Comparison of ENCODE assay signal across 8 cellular contexts in genomic region chr1:1309525-1310385, GRCh38. TPM values are rescaled to one million over a fixed set of nuclear protein-coding genes. Genes with fewer than 3 reads are reported as not detected.
DNase-seq lines count a peak whose midpoint lies in the region; ATAC-seq, FAIRE-seq and TF ChIP-seq lines count a peak whose summit lies in the region.

No MANE protein-coding gene starts in this region.

- no peaks in the 10 kb centered on the region for H3K9me1 ChIP-seq in endothelial cell of umbilical vein (replicated peaks; ENCODE audit: control insufficient read depth, extremely low read depth, insufficient read depth, low read length)

- intact Hi-C loops in PC-9 (cut with micrococcal nuclease; ENCODE audit: unreplicated experiment), result loop anchor here (1.0 to 10.0 kb wide), 3 partner anchors 35 to 305 kb away; partner anchors contain the start of gene HES4
- intact Hi-C loops in endothelial cell of umbilical vein (cut with micrococcal nuclease), result loop anchor here (1.0 to 5.0 kb wide), 4 partner anchors 15 to 187 kb away; partner anchors contain the start of genes CPTP, DVL1, INTS11 and UBE2J2
- intact Hi-C loops in pancreas (cut with DNase I), result no loop called here

- H3K4me2 ChIP-seq in PC-9, result peak overlapping the region; percentile 89
- H3K4me2 ChIP-seq in endothelial cell of umbilical vein (ENCODE audit: insufficient read depth, low read length), result peak overlapping the region; percentile 45

- H4K20me1 ChIP-seq in PC-9 (ENCODE audit: insufficient read depth) (peaks cover 31% of the 10 kb centered on the region), endothelial cell of umbilical vein (replicated peaks; ENCODE audit: control insufficient read depth, extremely low read depth, insufficient read depth, low read length) (no peaks in the 10 kb centered on the region)

- H3K4me1 ChIP-seq in ES-I3 (ENCODE audit: insufficient read depth, low read length), result peaks cover 16% of the 10 kb centered on the region; the same call in 1 of the 2 replicates
- H3K4me1 ChIP-seq in PC-9 (replicated peaks; ENCODE audit: insufficient read depth), result peaks cover 33% of the 10 kb centered on the region
- H3K4me1 ChIP-seq in endothelial cell of umbilical vein (ENCODE audit: control insufficient read depth, extremely low read depth, insufficient read depth, low read length), result peaks cover 15% of the 10 kb centered on the region
- peaks cover 7 to 25% (median 22%) of the 10 kb centered on the region in 3 donors for H3K4me1 ChIP-seq in pancreas

- no peaks in the 10 kb centered on the region for H3K27me3 ChIP-seq in PC-9 (ENCODE audit: insufficient read depth, low read depth)
- no peaks in the 10 kb centered on the region for H3K27me3 ChIP-seq in endothelial cell of umbilical vein (ENCODE audit: control insufficient read depth in 2 of 2, insufficient read depth in 2 of 2, low read length in 2 of 2)
- H3K27me3 ChIP-seq in pancreas, result no peaks in the 10 kb centered on the region

- H3K9ac ChIP-seq in ES-I3 (ENCODE audit: low read depth, low read length), result peak overlapping the region; percentile 86
- H3K9ac ChIP-seq in endothelial cell of umbilical vein (replicated peaks; ENCODE audit: extremely low read depth, insufficient read depth, low read length), result no peak overlapping the region

- 0 out of 2 replicates have a peak overlapping the region, but pooled peaks have one; percentile 89 for H2AFZ ChIP-seq in PC-9
- no peak overlapping the region for H2AFZ ChIP-seq in endothelial cell of umbilical vein (ENCODE audit: low read depth, low read length)

- H3K79me2 ChIP-seq in PC-9 (ENCODE audit: low read depth), result peaks cover 24% of the 10 kb centered on the region; the same call in 1 of the 2 replicates
- H3K79me2 ChIP-seq in endothelial cell of umbilical vein (ENCODE audit: control insufficient read depth, insufficient read depth, low read length), result no peaks in the 10 kb centered on the region

- ATAC-seq in pancreas, result no peak
- no peak for ATAC-seq in GM18867 (IDR thresholded peaks at IDR 0.05; ENCODE audit: unreplicated experiment)
- no peak for ATAC-seq in GM18517 (IDR thresholded peaks at IDR 0.05; ENCODE audit: unreplicated experiment)

- TF ChIP-seq CTCF in PC-9 (conservative IDR thresholded peaks at IDR 0.05), result no peak
- TF ChIP-seq CTCF in endothelial cell of umbilical vein (IDR thresholded peaks at IDR 0.05; ENCODE audit: extremely low read depth in 1 of 2, insufficient read depth in 1 of 2, low read depth in 1 of 2, low read length in 2 of 2), result no peak
- no peak for TF ChIP-seq CTCF in pancreas (IDR thresholded peaks at IDR 0.05)

- H3K9me3 ChIP-seq in ES-I3 (ENCODE audit: control insufficient read depth, insufficient read depth, low read length), result no peaks in the 10 kb centered on the region; the same call in 1 of the 2 replicates
- H3K9me3 ChIP-seq in PC-9 (ENCODE audit: insufficient read depth, low read depth), result no peaks in the 10 kb centered on the region
- no peaks in the 10 kb centered on the region for H3K9me3 ChIP-seq in endothelial cell of umbilical vein (replicated peaks; ENCODE audit: control insufficient read depth, insufficient read depth, low read length)
- H3K9me3 ChIP-seq in pancreas, result no peaks in the 10 kb centered on the region

- BruUV-seq in PC-9 (replicated peaks; lab: Mats Ljungman, UMichigan), result TSS peak; percentile 40
- no TSS peak for BruUV-seq in endothelial cell of umbilical vein (replicated peaks; lab: Mats Ljungman, UMichigan)

- no peak for TF ChIP-seq POLR2A in endothelial cell of umbilical vein (IDR thresholded peaks at IDR 0.05; ENCODE audit: low read depth, low read length)

- H3K36me3 ChIP-seq in ES-I3 (ENCODE audit: insufficient read depth, low read length) (peaks cover 10% of the 10 kb centered on the region; the same call in 1 of the 2 replicates), PC-9 (ENCODE audit: low read depth) (no peaks in the 10 kb centered on the region), endothelial cell of umbilical vein (ENCODE audit: control insufficient read depth in 2 of 2, extremely low read depth in 1 of 2, insufficient read depth in 2 of 2, low read length in 2 of 2) (peaks cover 0 to 38% of the 10 kb centered on the region in 2 experiments), pancreas (peaks cover 0 to 29% (median 21%) of the 10 kb centered on the region in 3 donors)

- dilution Hi-C loops in endothelial cell of umbilical vein (cut with MboI; ENCODE audit: extremely low pct_ligation_motif_present, low sequenced_read_pairs), result no loop called here

- H3K27ac ChIP-seq in PC-9 (no peak overlapping the region), endothelial cell of umbilical vein (ENCODE audit: insufficient read depth, low read depth, low read length) (no peak overlapping the region), pancreas (peak overlapping the region in 2 of 4 donors; percentile 90 to 97)

- POLR2A ChIA-PET in PC-9 (lab: Charles Lee; ENCODE audit: unreplicated experiment) (interaction anchor here (0.5 to 0.8 kb wide), 2 partner anchors 19 to 121 kb away, joined by 3 to 16 read pairs; no protein-coding TSS in a partner anchor), endothelial cell of umbilical vein (lab: Charles Lee) (no interaction called here)

- DNase-seq in PC-9 (no peak), endothelial cell of umbilical vein (ENCODE audit: low read depth, low spot score) (no peak), pancreas (peak in 1 of 6 donors; percentile 40), cortex of kidney (lab: John Stamatoyannopoulos, UW) (no peak), ACHN (no peak)

- H3K9me2 ChIP-seq in PC-9 (ENCODE audit: insufficient read depth), result no peaks in the 10 kb centered on the region

- 34 to 49% methylated on average over 35 of the region's 35 CpGs for WGBS in pancreas, 2 donors

- CTCF ChIA-PET in PC-9 (lab: Charles Lee), result interaction anchor here (0.6 kb wide), 1 partner anchor 72 kb away, joined by 3 read pairs; no protein-coding TSS in a partner anchor
- CTCF ChIA-PET in endothelial cell of umbilical vein (lab: Charles Lee), result interaction anchor here (0.8 to 1.5 kb wide), 3 partner anchors 63 to 196 kb away, joined by 3 to 9 read pairs (median 3); no protein-coding TSS in a partner anchor

- H3K4me3 ChIP-seq in PC-9, result peak overlapping the region; percentile 81
- peak overlapping the region; percentile 56 to 94 (median 64) for H3K4me3 ChIP-seq in endothelial cell of umbilical vein (replicated peaks in 1 of 3; ENCODE audit: insufficient read depth in 1 of 3, low read depth in 1 of 3, low read length in 3 of 3)
- peak overlapping the region; percentile 56 to 92 (median 84) for H3K4me3 ChIP-seq in pancreas

- H3F3A ChIP-seq in PC-9 (ENCODE audit: insufficient read depth, low read depth), result peaks cover 28% of the 10 kb centered on the region; the same call in 1 of the 2 replicates

- FAIRE-seq in endothelial cell of umbilical vein (lab: Jason Lieb, UNC) (no peak), pancreas (lab: Jason Lieb, UNC) (no peak)

- in situ Hi-C loops in ACHN (cut with HindIII; ENCODE audit: low pct_ligation_motif_present, low pct_unique_long_range_greater_than_20kb, low sequenced_read_pairs), result no loop called here

RNA-seq across cellular contexts. Expression of gene PUSL1, which starts 1.4 kb away (rescaled TPM):
- total RNA-seq in PC-9 (2021), result 18.0 and 18.9 TPM in 2 replicates
- total RNA-seq in endothelial cell of umbilical vein, result 16.6 and 18.8 TPM in 2 replicates
- polyA plus RNA-seq in endothelial cell of umbilical vein, result 27.3 and 45.9 TPM in 2 replicates
- polyA plus RNA-seq in endothelial cell of umbilical vein (2011; cell fraction: cytosol; rRNA removed), result 13.4 and 21.1 TPM in 2 replicates
- polyA plus RNA-seq in endothelial cell of umbilical vein (2011; cell fraction: nucleus; rRNA removed), result 13.4 and 13.7 TPM in 2 replicates
- 8.9 and 10.7 TPM in 2 replicates for polyA plus RNA-seq in endothelial cell of umbilical vein (2012)
- polyA minus RNA-seq in endothelial cell of umbilical vein, result 5.5 and 8.0 TPM in 2 replicates
- 22.0 TPM for polyA minus RNA-seq in endothelial cell of umbilical vein (2011; cell fraction: cytosol; rRNA and poly(A)+ RNA removed)
- polyA minus RNA-seq in endothelial cell of umbilical vein (2011; cell fraction: nucleus; rRNA and poly(A)+ RNA removed), result 3.8 and 7.8 TPM in 2 replicates
- 10 to 100 TPM in 2 of 6 donors, 1 to 10 TPM in 4; 7.5 to 11.3 (median 9.7) TPM for total RNA-seq in pancreas
- 10 to 100 TPM; 14.6 to 23.2 TPM for polyA plus RNA-seq in pancreas

RNA-seq across cellular contexts. Expression of gene ACAP3, which starts 2.0 kb away (rescaled TPM):
- 53.5 and 54.8 TPM in 2 replicates for total RNA-seq in PC-9 (2021)
- 39.0 and 43.0 TPM in 2 replicates for total RNA-seq in endothelial cell of umbilical vein
- polyA plus RNA-seq in endothelial cell of umbilical vein, result 27.8 and 41.3 TPM in 2 replicates
- 6.7 and 11.6 TPM in 2 replicates for polyA plus RNA-seq in endothelial cell of umbilical vein (2011; cell fraction: cytosol; rRNA removed)
- 306 and 358 TPM in 2 replicates for polyA plus RNA-seq in endothelial cell of umbilical vein (2011; cell fraction: nucleus; rRNA removed)
- 25.5 and 29.9 TPM in 2 replicates for polyA plus RNA-seq in endothelial cell of umbilical vein (2012)
- polyA minus RNA-seq in endothelial cell of umbilical vein, result 22.8 and 26.4 TPM in 2 replicates
- 29.8 TPM for polyA minus RNA-seq in endothelial cell of umbilical vein (2011; cell fraction: cytosol; rRNA and poly(A)+ RNA removed)
- 33.4 and 58.9 TPM in 2 replicates for polyA minus RNA-seq in endothelial cell of umbilical vein (2011; cell fraction: nucleus; rRNA and poly(A)+ RNA removed)
- total RNA-seq in pancreas, result 10 to 100 TPM; 15.2 to 31.4 (median 18.7) TPM
- polyA plus RNA-seq in pancreas, result 100 to 1,000 TPM in 1 of 2 donors, 10 to 100 TPM in 1; 76.0 to 133 TPM

RNA-seq across cellular contexts. Expression of gene INTS11, which starts 14.7 kb away (rescaled TPM):
- 130 and 150 TPM in 2 replicates for total RNA-seq in PC-9 (2021)
- 127 and 132 TPM in 2 replicates for total RNA-seq in endothelial cell of umbilical vein
- 222 and 239 TPM in 2 replicates for polyA plus RNA-seq in endothelial cell of umbilical vein
- 97.6 and 111 TPM in 2 replicates for polyA plus RNA-seq in endothelial cell of umbilical vein (2011; cell fraction: cytosol; rRNA removed)
- 382 and 418 TPM in 2 replicates for polyA plus RNA-seq in endothelial cell of umbilical vein (2011; cell fraction: nucleus; rRNA removed)
- polyA plus RNA-seq in endothelial cell of umbilical vein (2012), result 80.5 and 91.0 TPM in 2 replicates
- polyA minus RNA-seq in endothelial cell of umbilical vein, result 100 and 129 TPM in 2 replicates
- 56.8 TPM for polyA minus RNA-seq in endothelial cell of umbilical vein (2011; cell fraction: cytosol; rRNA and poly(A)+ RNA removed)
- 75.0 and 129 TPM in 2 replicates for polyA minus RNA-seq in endothelial cell of umbilical vein (2011; cell fraction: nucleus; rRNA and poly(A)+ RNA removed)
- 10 to 100 TPM; 33.4 to 60.5 (median 56.8) TPM for total RNA-seq in pancreas
- polyA plus RNA-seq in pancreas, result 100 to 1,000 TPM; 268 to 311 TPM

RNA-seq across cellular contexts. Expression of gene CPTP, which starts 14.8 kb away (rescaled TPM):
- total RNA-seq in PC-9 (2021) (33.7 and 37.0 TPM in 2 replicates), endothelial cell of umbilical vein (25.1 and 29.5 TPM in 2 replicates), pancreas (10 to 100 TPM in 5 of 6 donors, 1 to 10 TPM in 1; 8.0 to 14.8 (median 10.7) TPM)
- polyA plus RNA-seq in endothelial cell of umbilical vein (20.9 and 29.6 TPM in 2 replicates), pancreas (10 to 100 TPM; 11.3 to 22.0 TPM)
- polyA plus RNA-seq in endothelial cell of umbilical vein (2011; cell fraction: cytosol; rRNA removed), result 11.7 and 19.1 TPM in 2 replicates
- polyA plus RNA-seq in endothelial cell of umbilical vein (2011; cell fraction: nucleus; rRNA removed), result 6.7 and 8.2 TPM in 2 replicates
- polyA plus RNA-seq in endothelial cell of umbilical vein (2012), result 10.1 and 15.4 TPM in 2 replicates
- polyA minus RNA-seq in endothelial cell of umbilical vein, result 6.5 and 10.8 TPM in 2 replicates
- 36.8 TPM for polyA minus RNA-seq in endothelial cell of umbilical vein (2011; cell fraction: cytosol; rRNA and poly(A)+ RNA removed)
- polyA minus RNA-seq in endothelial cell of umbilical vein (2011; cell fraction: nucleus; rRNA and poly(A)+ RNA removed), result 7.1 and 11.4 TPM in 2 replicates

RNA-seq across cellular contexts. Expression of gene TAS1R3, which starts 21.3 kb away (rescaled TPM):
- 0.57 and 1.2 TPM in 2 replicates for total RNA-seq in PC-9 (2021)
- total RNA-seq in endothelial cell of umbilical vein, result 0.37 and 0.38 TPM in 2 replicates
- polyA plus RNA-seq in endothelial cell of umbilical vein, result 0.26 and 0.38 TPM in 2 replicates
- polyA plus RNA-seq in endothelial cell of umbilical vein (2011; cell fraction: cytosol; rRNA removed), result 0.04 and 0.08 TPM in 2 replicates
- polyA plus RNA-seq in endothelial cell of umbilical vein (2011; cell fraction: nucleus; rRNA removed), result 1.6 and 2.2 TPM in 2 replicates
- polyA plus RNA-seq in endothelial cell of umbilical vein (2012), result 0.17 and 0.27 TPM in 2 replicates
- polyA minus RNA-seq in endothelial cell of umbilical vein, result 0.19 and 0.22 TPM in 2 replicates
- 1.1 TPM for polyA minus RNA-seq in endothelial cell of umbilical vein (2011; cell fraction: cytosol; rRNA and poly(A)+ RNA removed)
- 0.67 and 1.4 TPM in 2 replicates for polyA minus RNA-seq in endothelial cell of umbilical vein (2011; cell fraction: nucleus; rRNA and poly(A)+ RNA removed)
- under 1 TPM; 0.04 to 0.41 (median 0.08) TPM for total RNA-seq in pancreas
- under 1 TPM; 0.21 to 0.34 TPM for polyA plus RNA-seq in pancreas

Comparison
In these comparisons a context has a peak if more than half of its experiments do, and no peak if none do; other contexts are left out.
1. intact Hi-C loops: an anchor here in PC-9 (1.0 to 10.0 kb wide) and endothelial cell of umbilical vein (1.0 to 5.0 kb wide); none called in pancreas.